Comparison of ENCODE assay signal across 8 cellular contexts in the genomic region with DNA sequence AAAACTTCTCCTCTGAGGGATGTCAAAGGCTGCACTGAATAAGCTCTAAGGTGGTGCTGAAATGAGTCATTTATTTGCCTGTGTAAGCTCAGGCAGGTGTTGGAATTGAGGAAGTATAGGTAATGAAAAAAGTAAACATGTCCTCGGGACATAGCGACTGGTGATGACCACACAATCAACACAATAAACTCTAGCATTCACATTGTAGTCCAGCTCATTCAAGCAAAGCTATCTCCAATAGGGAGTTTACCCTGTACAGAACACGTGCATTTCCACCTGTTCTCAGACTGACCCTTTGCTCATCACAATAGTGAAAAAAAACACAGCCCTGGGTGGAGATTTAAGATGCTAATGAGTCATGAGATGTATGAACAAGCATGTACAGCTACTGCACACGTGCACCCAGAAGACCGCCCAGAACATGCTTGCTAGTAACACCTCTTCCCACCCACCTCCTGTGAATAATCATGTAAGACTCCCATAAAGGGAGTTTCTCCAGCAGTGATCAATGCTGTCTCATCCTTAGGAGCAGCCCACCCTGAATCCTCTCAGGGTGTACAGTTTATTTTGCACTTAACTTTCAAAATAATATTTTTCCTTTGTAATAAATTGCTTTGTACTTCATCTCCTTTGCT. TPM values are rescaled to one million over a fixed set of nuclear protein-coding genes. Genes with fewer than 3 reads are reported as not detected.
DNase-seq lines count a peak whose midpoint lies in the region; ATAC-seq, FAIRE-seq and TF ChIP-seq lines count a peak whose summit lies in the region.

No MANE protein-coding gene starts in this region.

- no peak overlapping the region for H3K56ac ChIP-seq in H9 (ENCODE audit: insufficient read length, low read depth, low read length)

- H3K4me1 Mint-ChIP-seq in H9: peaks cover 23 to 24% of the 10 kb centered on the region in 2 experiments
- H3K4me1 Mint-ChIP-seq in stimulated activated memory B cell treated with anti-CD40 and anti-IgM and Interleukin-4, amounts not matched to agents 10 μg/mL and 1 μg/mL and 100 μg/mL, for 72 hours: peaks cover 51% of the 10 kb centered on the region

- intact Hi-C loops in K562 (cut with micrococcal nuclease): loop anchor here (10.0 kb wide), 1 partner anchor 51 kb away; no protein-coding TSS in a partner anchor
- intact Hi-C loops in lower lobe of right lung (cut with DNase I): no loop called here

- TF ChIP-seq EP300 in K562 (IDR thresholded peaks at IDR 0.05; ENCODE audit: low read length): no peak

- peaks cover 4 to 9% (median 5%) of the 10 kb centered on the region in 3 experiments; a peak in 5 of 7 replicates for H3K36me3 Mint-ChIP-seq in H9 (ENCODE audit: insufficient read depth in 1 of 3, low read depth in 3 of 3)
- peaks cover 5% of the 10 kb centered on the region for H3K36me3 Mint-ChIP-seq in stimulated activated memory B cell treated with anti-CD40 and anti-IgM and Interleukin-4, amounts not matched to agents 10 μg/mL and 1 μg/mL and 100 μg/mL, for 72 hours

- no peak overlapping the region for H3K18ac ChIP-seq in H9 (ENCODE audit: insufficient read length, low read depth, low read length)

- peaks cover 3% of the 10 kb centered on the region; the same call in 1 of the 2 replicates for H3K27me3 Mint-ChIP-seq in H9 (ENCODE audit: low read depth)
- no peaks in the 10 kb centered on the region for H3K27me3 Mint-ChIP-seq in stimulated activated memory B cell treated with anti-CD40 and anti-IgM and Interleukin-4, amounts not matched to agents 10 μg/mL and 1 μg/mL and 100 μg/mL, for 72 hours

- peak overlapping the region; percentile 60 for H2BK20ac ChIP-seq in H9 (ENCODE audit: low read depth, low read length, poor library complexity, severe bottlenecking)

- H4K91ac ChIP-seq in H9 (ENCODE audit: insufficient read length, low read depth, low read length): no peak overlapping the region

- no peak overlapping the region for H2BK120ac ChIP-seq in H9 (ENCODE audit: low read depth, low read length, poor library complexity, severe bottlenecking)

- H3K27me3 ChIP-seq in H9 (ENCODE audit: insufficient read depth, low read length) (no peaks in the 10 kb centered on the region), Loucy (ENCODE audit: insufficient read depth, low read length, poor library complexity, severe bottlenecking) (no peaks in the 10 kb centered on the region), K562 (ENCODE audit: control insufficient read depth in 2 of 2, insufficient read depth in 2 of 2, low read length in 2 of 2) (no peaks in the 10 kb centered on the region), lower lobe of right lung (ENCODE audit: low read depth) (no peaks in the 10 kb centered on the region)

- POLR2A ChIA-PET in K562 (lab: Yijun Ruan, JAX): interaction anchor here (0.6 to 1.0 kb wide), 2 partner anchors 10 to 615 kb away, joined by 3 to 4 read pairs; no protein-coding TSS in a partner anchor

- H3K4me2 ChIP-seq in H9 (ENCODE audit: insufficient read depth, insufficient read length, low read length) (no peak overlapping the region), Loucy (ENCODE audit: low read depth, low read length, poor library complexity, severe bottlenecking) (peak overlapping the region; percentile 76), K562 (ENCODE audit: insufficient read depth, low read length) (peak overlapping the region; percentile 74)

- peak overlapping the region in 2 of 3 experiments; percentile 17 to 63; a peak in 2 of 7 replicates for H3K27ac Mint-ChIP-seq in H9
- peak overlapping the region; percentile 86 for H3K27ac Mint-ChIP-seq in stimulated activated memory B cell treated with anti-CD40 and anti-IgM and Interleukin-4, amounts not matched to agents 10 μg/mL and 1 μg/mL and 100 μg/mL, for 72 hours

- TF ChIP-seq CTCF in H9 (conservative IDR thresholded peaks at IDR 0.05): no peak
- TF ChIP-seq CTCF in Loucy (conservative IDR thresholded peaks at IDR 0.05; ENCODE audit: low read length): no peak
- TF ChIP-seq CTCF in K562 (IDR thresholded peaks at IDR 0.05 in 2 of 3, conservative IDR thresholded peaks at IDR 0.05 in 1 of 3; ENCODE audit: insufficient read depth in 2 of 3, low read depth in 1 of 3, low read length in 3 of 3): no peak
- TF ChIP-seq CTCF in lower lobe of right lung (IDR thresholded peaks at IDR 0.05): no peak

- H3K23ac ChIP-seq in H9 (ENCODE audit: insufficient read length, low read depth, low read length): no peak overlapping the region

- H3K9me3 Mint-ChIP-seq in H9: peaks cover 5 to 7% of the 10 kb centered on the region in 2 experiments
- H3K9me3 Mint-ChIP-seq in stimulated activated memory B cell treated with anti-CD40 and anti-IgM and Interleukin-4, amounts not matched to agents 10 μg/mL and 1 μg/mL and 100 μg/mL, for 72 hours: no peaks in the 10 kb centered on the region

- H3K4me1 ChIP-seq in H9 (ENCODE audit: insufficient read depth, low read length) (peaks cover 13% of the 10 kb centered on the region; the same call in 1 of the 2 replicates), Loucy (ENCODE audit: insufficient read depth, low read length, poor library complexity, severe bottlenecking) (peaks cover 39% of the 10 kb centered on the region), K562 (replicated peaks in 1 of 2; ENCODE audit: control insufficient read depth in 2 of 2, insufficient read depth in 2 of 2, low read length in 2 of 2) (peaks cover 12 to 18% of the 10 kb centered on the region in 2 experiments; a peak in 4 of 5 replicates), lower lobe of right lung (peaks cover 43% of the 10 kb centered on the region)

- H3K4me3 ChIP-seq in Loucy (ENCODE audit: low read length, poor library complexity, severe bottlenecking) (peak overlapping the region; percentile 71), K562 (no peak overlapping the region), lower lobe of right lung (peak overlapping the region; percentile 57)

- no TSS peak for BruUV-seq in K562 (replicated peaks; lab: Mats Ljungman, UMichigan)

- no peak overlapping the region for H4K8ac ChIP-seq in H9 (replicated peaks; ENCODE audit: insufficient read length, low read depth, low read length)

- no peaks in the 10 kb centered on the region for H3K9me2 ChIP-seq in Loucy (replicated peaks; ENCODE audit: low read depth, low read length)

- no peaks in the 10 kb centered on the region for H3K9me3 ChIP-seq in H9 (ENCODE audit: control insufficient read depth, low read depth, low read length)
- no peaks in the 10 kb centered on the region for H3K9me3 ChIP-seq in Loucy (ENCODE audit: insufficient read depth, low read depth, low read length)
- no peaks in the 10 kb centered on the region for H3K9me3 ChIP-seq in K562 (replicated peaks; ENCODE audit: control insufficient read depth, insufficient read depth, low read depth, low read length)
- no peaks in the 10 kb centered on the region for H3K9me3 ChIP-seq in lower lobe of right lung

- H3T11ph ChIP-seq in H9 (ENCODE audit: low read length): no peak overlapping the region

- H3K27ac ChIP-seq in H9 (ENCODE audit: insufficient read length, low read depth, low read length) (no peak overlapping the region), K562 (ENCODE audit: extremely low read depth, low read depth, low read length) (peak overlapping the region; percentile 57), lower lobe of right lung (peak overlapping the region; percentile 89)

- H3K9ac ChIP-seq in H9 (ENCODE audit: extremely low read depth, insufficient read length, low read length) (no peak overlapping the region), Loucy (ENCODE audit: low read depth, low read length, poor library complexity, severe bottlenecking) (peak overlapping the region; percentile 35), K562 (ENCODE audit: insufficient read depth in 1 of 2, low read depth in 2 of 2, low read length in 2 of 2) (peak overlapping the region in 1 of 2 experiments; percentile 61; a peak in 2 of 4 replicates)

- in situ Hi-C loops in K562 (cut with MboI): no loop called here

- no peak overlapping the region for H4K5ac ChIP-seq in H9 (ENCODE audit: insufficient read length, low read depth, low read length)

- H3K9me1 ChIP-seq in K562 (ENCODE audit: control insufficient read depth, insufficient read depth, low read length): no peaks in the 10 kb centered on the region

- H4K20me1 ChIP-seq in H9 (ENCODE audit: control insufficient read depth, insufficient read depth, insufficient read length) (no peaks in the 10 kb centered on the region), Loucy (ENCODE audit: insufficient read depth, low read length, poor library complexity, severe bottlenecking) (no peaks in the 10 kb centered on the region), K562 (replicated peaks; ENCODE audit: control insufficient read depth, insufficient read depth, low read length) (no peaks in the 10 kb centered on the region)

- H3K23me2 ChIP-seq in H9 (ENCODE audit: insufficient read length, low read depth, low read length, poor library complexity, severe bottlenecking): peaks cover 4% of the 10 kb centered on the region

- H3F3A ChIP-seq in Loucy (ENCODE audit: low read depth): 0 out of 2 replicates have a peak, but pooled peaks cover 3% of the 10 kb centered on the region

- TF ChIP-seq POLR2A in K562 (conservative IDR thresholded peaks at IDR 0.05): peak; percentile 47; the same call in 1 of the 2 replicates

- no peak overlapping the region for H3K14ac ChIP-seq in H9 (ENCODE audit: insufficient read depth, low read length)

- H3K4me3 Mint-ChIP-seq in H9: no peak overlapping the region
- peak overlapping the region; percentile 90 for H3K4me3 Mint-ChIP-seq in stimulated activated memory B cell treated with anti-CD40 and anti-IgM and Interleukin-4, amounts not matched to agents 10 μg/mL and 1 μg/mL and 100 μg/mL, for 72 hours

- CTCF ChIA-PET in K562 (lab: Yijun Ruan, JAX; ENCODE audit: low intra/inter-chr PET ratio): no interaction called here

- H3K79me2 ChIP-seq in H9 (ENCODE audit: insufficient read depth, low read length) (no peaks in the 10 kb centered on the region), Loucy (ENCODE audit: insufficient read depth, low read length) (peaks cover 27% of the 10 kb centered on the region), K562 (ENCODE audit: control insufficient read depth, insufficient read depth, low read length) (peaks cover 20% of the 10 kb centered on the region)

- H2BK12ac ChIP-seq in H9 (ENCODE audit: insufficient read length, low read depth, low read length): no peak overlapping the region

- no peak for TF ChIP-seq RAD21 in K562 (CRISPR knock-in tag; conservative IDR thresholded peaks at IDR 0.05 in 1 of 2, IDR thresholded peaks at IDR 0.05 in 1 of 2)

- H3K79me1 ChIP-seq in H9 (ENCODE audit: insufficient read depth, low read depth, low read length, poor library complexity, severe bottlenecking): no peaks in the 10 kb centered on the region

- H3K36me3 ChIP-seq in Loucy (ENCODE audit: insufficient read depth, low read length) (no peaks in the 10 kb centered on the region), K562 (ENCODE audit: control insufficient read depth, insufficient read depth, low read length) (peaks cover 4% of the 10 kb centered on the region; the same call in 1 of the 3 replicates), lower lobe of right lung (no peaks in the 10 kb centered on the region)

- DNase-seq in GM03348 (ENCODE audit: low spot score) (peak; percentile 17), H9 (no peak), T follicular helper cell (ENCODE audit: low read depth) (peak; percentile 43), K562 (ENCODE audit: extremely low read depth in 1 of 4, low spot score in 3 of 4) (peak in 2 of 4 experiments; percentile 19 to 54), lower lobe of right lung (no peak), hippocampal formation (lab: John Stamatoyannopoulos, UW) (no peak)

- H2AK5ac ChIP-seq in H9 (ENCODE audit: insufficient read length, low read length): no peak overlapping the region

- H2BK5ac ChIP-seq in H9 (ENCODE audit: insufficient read length, low read length): no peak overlapping the region

- no peak overlapping the region for H3K4ac ChIP-seq in H9 (ENCODE audit: low read depth, low read length)

- FAIRE-seq in K562 (lab: Jason Lieb, UNC): peak; percentile 46

- WGBS in H9 (ENCODE audit: extremely low coverage, insufficient read length, low lambda C conversion rate): no CpG with 5 or more reads among the region's 5 CpGs
- WGBS in K562 (ENCODE audit: insufficient coverage, low coverage, missing lambda C conversion rate): 18% methylated on average over 5 of the region's 5 CpGs

- H2AFZ ChIP-seq in H9 (ENCODE audit: low read length) (no peak overlapping the region), Loucy (ENCODE audit: low read length) (peak overlapping the region; percentile 9; the same call in 1 of the 2 replicates), K562 (ENCODE audit: low read depth, low read length) (peak overlapping the region; percentile 78)

- no peak overlapping the region for H2BK15ac ChIP-seq in H9 (ENCODE audit: low read depth, low read length)

- ATAC-seq in K562 (peak; percentile 53), lower lobe of right lung (peak; percentile 77 to 85)
- ATAC-seq in stimulated activated memory B cell treated with anti-CD40 and anti-IgM and Interleukin-4, amounts not matched to agents 10 μg/mL and 1 μg/mL and 100 μg/mL, for 72 hours: peak; percentile 86

RNA-seq across cellular contexts. Expression of gene POU5F1, which starts 33.0 kb away (rescaled TPM):
- total RNA-seq in H9 (2021) (2,134 TPM in 2 replicates), K562 (2014; rRNA removed) (not detected in 2 replicates), K562 (2014; rRNA removed; fragmentation: Illumina TruSeq; extraction: Trizol) (not detected in 2 replicates), K562 (2015; rRNA removed; fragmentation: Illumina TruSeq; extraction: Trizol) (not detected in 2 replicates), K562 (2021) (2.0 and 2.3 TPM in 2 replicates), lower lobe of right lung (5.0 TPM)
- not detected in 2 replicates for total RNA-seq in K562 (2011; cell fraction: chromatin; rRNA removed; ENCODE audit: low replicate concordance)
- total RNA-seq in K562 (2011; cell fraction: nucleolus; rRNA removed): not detected in 2 replicates
- not detected in 2 replicates for total RNA-seq in K562 (2011; cell fraction: nucleoplasm; rRNA removed)
- polyA plus RNA-seq in K562 (2011; rRNA removed) (not detected in 2 replicates), K562 (2014; fragmentation: Illumina TruSeq; extraction: Trizol) (not detected in 2 replicates), K562 (2014; fragmentation: Nextera tagmentation; extraction: Ambion mirVana) (under 1 TPM; 0.06 to 0.10 TPM), K562 (2014; rRNA removed) (not detected in 2 replicates)
- 0.31 TPM in 1 of 2 replicates, not detected in the other for polyA plus RNA-seq in K562 (2011; cell fraction: cytosol; rRNA removed)
- not detected in 2 replicates for polyA plus RNA-seq in K562 (2011; cell fraction: nucleus; rRNA removed)
- polyA plus RNA-seq in K562 (2012): 0.13 and 0.58 TPM in 2 replicates
- not detected in 2 replicates for polyA minus RNA-seq in K562 (2011; rRNA and poly(A)+ RNA removed)
- polyA minus RNA-seq in K562 (2011; cell fraction: cytosol; rRNA and poly(A)+ RNA removed): not detected in 2 replicates
- not detected in 2 replicates for polyA minus RNA-seq in K562 (2011; cell fraction: nucleus; rRNA and poly(A)+ RNA removed)

RNA-seq across cellular contexts. Expression of gene TCF19, which starts 45.1 kb away (rescaled TPM):
- total RNA-seq in H9 (2021) (15.0 and 16.5 TPM in 2 replicates), K562 (2014; rRNA removed) (42.5 and 68.9 TPM in 2 replicates), K562 (2014; rRNA removed; fragmentation: Illumina TruSeq; extraction: Trizol) (19.3 and 19.4 TPM in 2 replicates), K562 (2015; rRNA removed; fragmentation: Illumina TruSeq; extraction: Trizol) (29.6 and 33.1 TPM in 2 replicates), K562 (2021) (30.2 and 31.1 TPM in 2 replicates), lower lobe of right lung (6.2 TPM)
- total RNA-seq in K562 (2011; cell fraction: chromatin; rRNA removed; ENCODE audit: low replicate concordance): 13.4 and 20.5 TPM in 2 replicates
- total RNA-seq in K562 (2011; cell fraction: nucleolus; rRNA removed): 14.2 and 21.0 TPM in 2 replicates
- 11.6 and 14.0 TPM in 2 replicates for total RNA-seq in K562 (2011; cell fraction: nucleoplasm; rRNA removed)
- polyA plus RNA-seq in K562 (2011; rRNA removed) (18.2 and 23.0 TPM in 2 replicates), K562 (2014; fragmentation: Illumina TruSeq; extraction: Trizol) (25.7 and 29.2 TPM in 2 replicates), K562 (2014; fragmentation: Nextera tagmentation; extraction: Ambion mirVana) (1 to 10 TPM; 4.2 to 4.6 TPM), K562 (2014; rRNA removed) (30.0 and 33.6 TPM in 2 replicates)
- polyA plus RNA-seq in K562 (2011; cell fraction: cytosol; rRNA removed): 18.2 and 36.2 TPM in 2 replicates
- 27.6 and 49.1 TPM in 2 replicates for polyA plus RNA-seq in K562 (2011; cell fraction: nucleus; rRNA removed)
- polyA plus RNA-seq in K562 (2012): 25.4 and 39.5 TPM in 2 replicates
- polyA minus RNA-seq in K562 (2011; rRNA and poly(A)+ RNA removed): 10.6 and 12.5 TPM in 2 replicates
- 10.9 TPM in 2 replicates for polyA minus RNA-seq in K562 (2011; cell fraction: cytosol; rRNA and poly(A)+ RNA removed)
- 6.3 and 8.2 TPM in 2 replicates for polyA minus RNA-seq in K562 (2011; cell fraction: nucleus; rRNA and poly(A)+ RNA removed)

RNA-seq across cellular contexts. Expression of gene CCHCR1, which starts 45.9 kb away (rescaled TPM):
- total RNA-seq in H9 (2021) (42.7 and 45.5 TPM in 2 replicates), K562 (2014; rRNA removed) (37.6 and 40.3 TPM in 2 replicates), K562 (2014; rRNA removed; fragmentation: Illumina TruSeq; extraction: Trizol) (26.2 and 29.8 TPM in 2 replicates), K562 (2015; rRNA removed; fragmentation: Illumina TruSeq; extraction: Trizol) (32.2 and 34.8 TPM in 2 replicates), K562 (2021) (35.0 and 45.8 TPM in 2 replicates), lower lobe of right lung (16.5 TPM)
- total RNA-seq in K562 (2011; cell fraction: chromatin; rRNA removed; ENCODE audit: low replicate concordance): 107 and 201 TPM in 2 replicates
- total RNA-seq in K562 (2011; cell fraction: nucleolus; rRNA removed): 93.2 and 100 TPM in 2 replicates
- total RNA-seq in K562 (2011; cell fraction: nucleoplasm; rRNA removed): 98.8 and 128 TPM in 2 replicates
- polyA plus RNA-seq in K562 (2011; rRNA removed) (31.2 and 32.0 TPM in 2 replicates), K562 (2014; fragmentation: Illumina TruSeq; extraction: Trizol) (29.3 and 36.1 TPM in 2 replicates), K562 (2014; fragmentation: Nextera tagmentation; extraction: Ambion mirVana) (1 to 10 TPM; 1.2 to 1.8 TPM), K562 (2014; rRNA removed) (45.9 and 47.3 TPM in 2 replicates)
- 22.6 and 37.5 TPM in 2 replicates for polyA plus RNA-seq in K562 (2011; cell fraction: cytosol; rRNA removed)
- 98.6 and 137 TPM in 2 replicates for polyA plus RNA-seq in K562 (2011; cell fraction: nucleus; rRNA removed)
- 35.4 and 47.1 TPM in 2 replicates for polyA plus RNA-seq in K562 (2012)
- 22.0 and 24.5 TPM in 2 replicates for polyA minus RNA-seq in K562 (2011; rRNA and poly(A)+ RNA removed)
- 16.9 and 22.0 TPM in 2 replicates for polyA minus RNA-seq in K562 (2011; cell fraction: cytosol; rRNA and poly(A)+ RNA removed)
- polyA minus RNA-seq in K562 (2011; cell fraction: nucleus; rRNA and poly(A)+ RNA removed): 41.9 and 47.2 TPM in 2 replicates

Comparison
In these comparisons a context has a peak if more than half of its experiments do, and no peak if none do; other contexts are left out.
1. DNase-seq: peak in GM03348 (single experiment) and T follicular helper cell (single experiment); none in H9 (single experiment), lower lobe of right lung (single experiment) and hippocampal formation (0 of 2).
2. RNA of gene POU5F1, which starts 33.0 kb away (total RNA-seq): 2,134 TPM in H9; 5.0 TPM in lower lobe of right lung (single experiment) and 2.0 to 2.3 TPM in K562; every median in the first group is over 100 times any median in the second.
3. Peak in every context shown above with its lines, with median percentiles within 50 percentile points of each other: ATAC-seq.